In genomic region chr7:23242935-23243334, GRCh38 we compare ENCODE assay signal across 29 cellular contexts. TPM values are rescaled to one million over a fixed set of nuclear protein-coding genes. Genes with fewer than 3 reads are reported as not detected.
DNase-seq lines count a peak whose midpoint lies in the region; TF ChIP-seq lines count a peak whose summit lies in the region.
"Had no signal": no experiment of that assay in that cellular context is flagged by ENCODE, and none has a peak within 500 bp of the region (broad histone marks: within the 10 kb centered on the region; RNA-seq: fewer than 3 reads in every experiment).

No MANE protein-coding gene starts in this region.

- TF ChIP-seq POLR2A in esophagus muscularis mucosa (IDR thresholded peaks at IDR 0.05; ENCODE audit: low read depth) = no peak

- no peaks in the 10 kb centered on the region for H3K36me3 Mint-ChIP-seq in CD14-positive monocyte
- no peaks in the 10 kb centered on the region for H3K36me3 Mint-ChIP-seq in progenitor cell of endocrine pancreas (ENCODE audit: insufficient read depth)
- peaks cover 0 to 6% of the 10 kb centered on the region in 2 donors for H3K36me3 Mint-ChIP-seq in CD4-positive, alpha-beta memory T cell
- H3K36me3 Mint-ChIP-seq in activated CD4-positive, alpha-beta memory T cell treated with anti-CD3 and anti-CD28 coated beads, Interleukin-2, amount 10 ng/mL, durations not matched to agents 7 days and 5 days (ENCODE audit: low read depth) = no peaks in the 10 kb centered on the region
- H3K36me3 Mint-ChIP-seq: mesothelial cell of epicardium had no signal

- H3K9me3 Mint-ChIP-seq in CD14-positive monocyte = no peaks in the 10 kb centered on the region
- no peaks in the 10 kb centered on the region for H3K9me3 Mint-ChIP-seq in progenitor cell of endocrine pancreas (ENCODE audit: low read depth)
- peaks cover 0 to under 1% (median 0%) of the 10 kb centered on the region in 8 donors for H3K9me3 Mint-ChIP-seq in CD4-positive, alpha-beta memory T cell
- H3K9me3 Mint-ChIP-seq in activated CD4-positive, alpha-beta memory T cell treated with anti-CD3 and anti-CD28 coated beads, Interleukin-2, amount 10 ng/mL, durations not matched to agents 7 days and 5 days = no peaks in the 10 kb centered on the region
- H3K9me3 Mint-ChIP-seq: activated naive CD8-positive, alpha-beta T cell treated with anti-CD3 and anti-CD28 coated beads, Interleukin-2, amount 50 U/mL, for 24 hours; mesothelial cell of epicardium; naive thymus-derived CD4-positive, alpha-beta T cell; T-helper 2 cell treated with Interferon-gamma antibody and Interleukin-4, amounts not matched to agents 5 μg/mL and 100 μg/mL, for 36 hours had no signal

- H3K27ac Mint-ChIP-seq in CD14-positive monocyte (peak overlapping the region in 5 of 7 donors; percentile 46 to 86 (median 72)), progenitor cell of endocrine pancreas (peak overlapping the region; percentile 83)
- H3K27ac Mint-ChIP-seq in CD4-positive, alpha-beta memory T cell = no peak overlapping the region
- H3K27ac Mint-ChIP-seq in activated CD4-positive, alpha-beta memory T cell treated with anti-CD3 and anti-CD28 coated beads, Interleukin-2, amount 10 ng/mL, durations not matched to agents 7 days and 5 days = no peak overlapping the region
- H3K27ac Mint-ChIP-seq: activated CD4-positive, alpha-beta T cell treated with anti-CD3 and anti-CD28 coated beads for 36 hours; activated naive CD8-positive, alpha-beta T cell treated with anti-CD3 and anti-CD28 coated beads, Interleukin-2, amount 50 U/mL, for 24 hours; mesothelial cell of epicardium; naive thymus-derived CD4-positive, alpha-beta T cell; T-helper 2 cell treated with Interferon-gamma antibody and Interleukin-4, amounts not matched to agents 5 μg/mL and 100 μg/mL, for 36 hours had no signal

- no peak overlapping the region for H3K9ac ChIP-seq in MM.1S (ENCODE audit: low read length)
- H3K9ac ChIP-seq: BLaER1 treated with 17β-estradiol and CSF1 and Interleukin-3, amounts not matched to agents 10 nM and 100 nM had no signal

- TF ChIP-seq CTCF in CD14-positive monocyte (IDR thresholded peaks at IDR 0.05) = no peak
- no peak for TF ChIP-seq CTCF in MM.1S (IDR thresholded peaks at IDR 0.05; ENCODE audit: low read length)
- TF ChIP-seq CTCF in esophagus muscularis mucosa (IDR thresholded peaks at IDR 0.05) = no peak
- TF ChIP-seq CTCF in progenitor cell of endocrine pancreas (IDR thresholded peaks at IDR 0.05; ENCODE audit: unreplicated experiment) = no peak

- H3K27me3 ChIP-seq in MM.1S (replicated peaks; ENCODE audit: insufficient read depth, low read length) (no peaks in the 10 kb centered on the region), esophagus muscularis mucosa (peaks cover 0 to 9% (median under 1%) of the 10 kb centered on the region in 4 donors)
- peaks cover 11% of the 10 kb centered on the region for H3K27me3 ChIP-seq in CD4-positive, alpha-beta memory T cell (ENCODE audit: insufficient read depth, low read length)
- H3K27me3 ChIP-seq: foreskin keratinocyte had no signal

- TF ChIP-seq EP300 in esophagus muscularis mucosa (IDR thresholded peaks at IDR 0.05) = no peak

- H4K20me1 ChIP-seq in MM.1S (ENCODE audit: insufficient read depth, low read length) = no peaks in the 10 kb centered on the region
- H4K20me1 ChIP-seq: BLaER1 treated with 17β-estradiol and CSF1 and Interleukin-3, amounts not matched to agents 10 nM and 100 nM had no signal

- H3K9me3 ChIP-seq in MM.1S (replicated peaks; ENCODE audit: insufficient read depth, low read length) (no peaks in the 10 kb centered on the region), esophagus muscularis mucosa (no peaks in the 10 kb centered on the region)
- H3K9me3 ChIP-seq in CD4-positive, alpha-beta memory T cell (ENCODE audit: control insufficient read depth in 1 of 2, low read length in 2 of 2) = no peaks in the 10 kb centered on the region
- H3K9me3 ChIP-seq: body of pancreas, Caco-2, spleen had no signal

- H3K9me2 ChIP-seq in MM.1S (replicated peaks; ENCODE audit: insufficient read depth, low read length) = no peaks in the 10 kb centered on the region

- H3K36me3 ChIP-seq in MM.1S (replicated peaks; ENCODE audit: insufficient read depth, low read length) (no peaks in the 10 kb centered on the region), esophagus muscularis mucosa (no peaks in the 10 kb centered on the region)
- H3K36me3 ChIP-seq in CD4-positive, alpha-beta memory T cell (ENCODE audit: insufficient read depth, low read length) = no peaks in the 10 kb centered on the region
- H3K36me3 ChIP-seq: BLaER1 treated with 17β-estradiol and CSF1 and Interleukin-3, amounts not matched to agents 10 nM and 100 nM; spleen had no signal

- H3K4me3 ChIP-seq in MM.1S (ENCODE audit: low read length) (no peak overlapping the region), esophagus muscularis mucosa (no peak overlapping the region)
- H3K4me3 ChIP-seq in CD4-positive, alpha-beta memory T cell (ENCODE audit: low read length in 2 of 2) = no peak overlapping the region
- H3K4me3 ChIP-seq: BLaER1 treated with 17β-estradiol and CSF1 and Interleukin-3, amounts not matched to agents 10 nM and 100 nM; body of pancreas; hepatocyte; spleen had no signal

- H3K4me3 Mint-ChIP-seq in CD14-positive monocyte (no peak overlapping the region), progenitor cell of endocrine pancreas (ENCODE audit: low read depth) (no peak overlapping the region)
- H3K4me3 Mint-ChIP-seq in CD4-positive, alpha-beta memory T cell = no peak overlapping the region
- no peak overlapping the region for H3K4me3 Mint-ChIP-seq in activated CD4-positive, alpha-beta memory T cell treated with anti-CD3 and anti-CD28 coated beads, Interleukin-2, amount 10 ng/mL, durations not matched to agents 7 days and 5 days
- H3K4me3 Mint-ChIP-seq: activated CD4-positive, alpha-beta T cell treated with anti-CD3 and anti-CD28 coated beads for 36 hours; activated naive CD8-positive, alpha-beta T cell treated with anti-CD3 and anti-CD28 coated beads, Interleukin-2, amount 50 U/mL, for 24 hours; mesothelial cell of epicardium; naive thymus-derived CD4-positive, alpha-beta T cell; T-helper 2 cell treated with Interferon-gamma antibody and Interleukin-4, amounts not matched to agents 5 μg/mL and 100 μg/mL, for 36 hours had no signal

- DNase-seq in CD14-positive monocyte (ENCODE audit: low spot score) (no peak), MM.1S (no peak), esophagus muscularis mucosa (ENCODE audit: extremely low spot score) (peak; percentile 70), progenitor cell of endocrine pancreas (ENCODE audit: low spot score, unreplicated experiment) (no peak), kidney glomerular epithelial cell (lab: John Stamatoyannopoulos, UW) (no peak), NCI-H2171 (lab: John Stamatoyannopoulos, UW) (no peak)
- no peak for DNase-seq in CD4-positive, alpha-beta memory T cell
- no peak for DNase-seq in activated CD4-positive, alpha-beta memory T cell treated with anti-CD3 and anti-CD28 coated beads, Interleukin-2, amount 10 ng/mL, durations not matched to agents 7 days and 5 days
- DNase-seq: activated CD4-positive, alpha-beta T cell treated with anti-CD3 and anti-CD28 coated beads for 36 hours; activated CD8-positive, alpha-beta memory T cell treated with anti-CD3 and anti-CD28 coated beads for 24 hours; activated gamma-delta T cell; activated naive CD8-positive, alpha-beta T cell treated with anti-CD3 and anti-CD28 coated beads, Interleukin-2, amount 50 U/mL, for 24 hours; body of pancreas; Caco-2; DMS79 treated with DMSO at 0.1 percent for 48 hours; GF-D8; naive thymus-derived CD4-positive, alpha-beta T cell; NCI-H146; NCI-H2107; NCI-H510A; NK-92 treated with Interleukin-12 subunit alpha and Interleukin-12 subunit beta, amount 100 ng/mL, for 24 hours; PC-3; SHP77; spleen had no signal

- peaks cover 12% of the 10 kb centered on the region; the same call in 1 of the 2 replicates for H3F3A ChIP-seq in MM.1S (ENCODE audit: insufficient read depth, low read length)

- H3K4me1 Mint-ChIP-seq in CD14-positive monocyte (peaks cover 24% of the 10 kb centered on the region), progenitor cell of endocrine pancreas (ENCODE audit: low read depth) (no peaks in the 10 kb centered on the region)
- H3K4me1 Mint-ChIP-seq in CD4-positive, alpha-beta memory T cell = peaks cover 0 to 2% (median under 1%) of the 10 kb centered on the region in 4 donors
- H3K4me1 Mint-ChIP-seq in activated CD4-positive, alpha-beta memory T cell treated with anti-CD3 and anti-CD28 coated beads, Interleukin-2, amount 10 ng/mL, durations not matched to agents 7 days and 5 days = peaks cover under 1% of the 10 kb centered on the region

- H3K27me3 Mint-ChIP-seq in CD14-positive monocyte (ENCODE audit: low read depth in 3 of 3) (peaks cover 2 to 6% (median 2%) of the 10 kb centered on the region in 3 donors), progenitor cell of endocrine pancreas (peaks cover 23% of the 10 kb centered on the region)
- peaks cover 22 to 23% of the 10 kb centered on the region in 2 donors for H3K27me3 Mint-ChIP-seq in CD4-positive, alpha-beta memory T cell
- H3K27me3 Mint-ChIP-seq in activated CD4-positive, alpha-beta memory T cell treated with anti-CD3 and anti-CD28 coated beads, Interleukin-2, amount 10 ng/mL, durations not matched to agents 7 days and 5 days = peaks cover 38% of the 10 kb centered on the region

- intact Hi-C loops in CD14-positive monocyte (cut with micrococcal nuclease) (loop anchor here in 1 of 2 donors (5.0 to 10.0 kb wide), 2 partner anchors 36 to 58 kb away; partner anchors contain the start of gene NUP42), esophagus muscularis mucosa (cut with DNase I) (no loop called here)
- intact Hi-C loops in CD4-positive, alpha-beta memory T cell (cut with micrococcal nuclease) = no loop called here

- H3K4me2 ChIP-seq in MM.1S (ENCODE audit: low read depth, low read length) = peak overlapping the region; percentile 18
- H3K4me2 ChIP-seq: BLaER1 treated with 17β-estradiol and CSF1 and Interleukin-3, amounts not matched to agents 10 nM and 100 nM; hepatocyte had no signal

- H2AFZ ChIP-seq in MM.1S (ENCODE audit: low read length) = peak overlapping the region; percentile 69; the same call in 1 of the 2 replicates
- H2AFZ ChIP-seq: hepatocyte had no signal

- CTCF ChIA-PET in CD4-positive, alpha-beta memory T cell (lab: Charles Lee; ENCODE audit: partially characterized antibody) = interaction anchor here (0.9 to 1.5 kb wide), 2 partner anchors 26 to 30 kb away, joined by 3 read pairs; no protein-coding TSS in a partner anchor
- CTCF ChIA-PET in activated CD4-positive, alpha-beta memory T cell treated with anti-CD3 and anti-CD28 coated beads, Interleukin-2, amount 10 ng/mL, durations not matched to agents 7 days and 5 days (lab: Charles Lee) = interaction anchor here (0.7 to 1.3 kb wide), 2 partner anchors 19 to 254 kb away, joined by 3 read pairs; no protein-coding TSS in a partner anchor

- POLR2A ChIA-PET in CD4-positive, alpha-beta memory T cell (lab: Charles Lee; ENCODE audit: partially characterized antibody) = no interaction called here
- POLR2A ChIA-PET in activated CD4-positive, alpha-beta memory T cell treated with anti-CD3 and anti-CD28 coated beads, Interleukin-2, amount 10 ng/mL, durations not matched to agents 7 days and 5 days (lab: Charles Lee) = no interaction called here

- WGBS in esophagus muscularis mucosa = 69% methylated on average over 4 of the region's 4 CpGs

- H3K27ac ChIP-seq in MM.1S (ENCODE audit: low read length) (peak overlapping the region; percentile 58; the same call in 1 of the 2 replicates), esophagus muscularis mucosa (replicated peaks in 1 of 4) (peak overlapping the region in 2 of 4 donors; percentile 1 to 11)
- H3K27ac ChIP-seq in CD4-positive, alpha-beta memory T cell (ENCODE audit: low read depth, low read length) = no peak overlapping the region
- H3K27ac ChIP-seq: BLaER1 treated with 17β-estradiol and CSF1 and Interleukin-3, amounts not matched to agents 10 nM and 100 nM; body of pancreas; foreskin keratinocyte; hepatocyte; spleen had no signal

- H3K4me1 ChIP-seq in MM.1S (ENCODE audit: low read length) (peaks cover 14% of the 10 kb centered on the region), esophagus muscularis mucosa (peaks cover 7 to 16% (median 13%) of the 10 kb centered on the region in 4 donors)
- peaks cover 3% of the 10 kb centered on the region for H3K4me1 ChIP-seq in CD4-positive, alpha-beta memory T cell (ENCODE audit: insufficient read depth, low read length)
- H3K4me1 ChIP-seq: body of pancreas, Caco-2 had no signal

- H3K79me2 ChIP-seq in MM.1S (ENCODE audit: low read length) = no peaks in the 10 kb centered on the region
- H3K79me2 ChIP-seq: hepatocyte had no signal

RNA-seq across cellular contexts. Expression of gene GPNMB, which starts 3.6 kb away (rescaled TPM):
- polyA plus RNA-seq in CD14-positive monocyte = 1 to 10 TPM; 1.3 to 1.5 TPM
- total RNA-seq in esophagus muscularis mucosa (10 to 100 TPM; 46.1 to 94.9 (median 60.7) TPM), progenitor cell of endocrine pancreas (0.98 and 1.4 TPM in 2 replicates)
- total RNA-seq in CD4-positive, alpha-beta memory T cell = 10 to 100 TPM; 32.5 to 36.6 TPM
- polyA plus RNA-seq in CD4-positive, alpha-beta memory T cell = not detected
- total RNA-seq in activated CD4-positive, alpha-beta memory T cell treated with anti-CD3 and anti-CD28 coated beads, Interleukin-2, amount 10 ng/mL, durations not matched to agents 7 days and 5 days = under 1 TPM; 0.28 to 0.38 TPM
- polyA plus RNA-seq: naive thymus-derived CD4-positive, alpha-beta T cell had no signal

RNA-seq across cellular contexts. Expression of gene MALSU1, which starts 56.2 kb away (rescaled TPM):
- 10 to 100 TPM; 41.4 to 41.5 TPM for polyA plus RNA-seq in CD14-positive monocyte
- total RNA-seq in esophagus muscularis mucosa = 10 to 100 TPM; 39.0 to 74.2 (median 63.3) TPM
- total RNA-seq in progenitor cell of endocrine pancreas = 47.2 and 50.4 TPM in 2 replicates
- total RNA-seq in CD4-positive, alpha-beta memory T cell = 10 to 100 TPM; 39.3 to 46.5 TPM
- polyA plus RNA-seq in CD4-positive, alpha-beta memory T cell = 10 to 100 TPM; 56.0 to 82.5 TPM
- 10 to 100 TPM; 49.8 to 51.8 TPM for total RNA-seq in activated CD4-positive, alpha-beta memory T cell treated with anti-CD3 and anti-CD28 coated beads, Interleukin-2, amount 10 ng/mL, durations not matched to agents 7 days and 5 days

Comparison
In these comparisons a context has a peak if more than half of its experiments do, and no peak if none do; other contexts are left out.
1. H3K27ac Mint-ChIP-seq: peak in CD14-positive monocyte (5 of 7) and progenitor cell of endocrine pancreas (single experiment); none in CD4-positive, alpha-beta memory T cell (0 of 7) and activated CD4-positive, alpha-beta memory T cell treated with anti-CD3 and anti-CD28 coated beads, Interleukin-2, amount 10 ng/mL, durations not matched to agents 7 days and 5 days (single experiment).
2. RNA of gene GPNMB, which starts 3.6 kb away (total RNA-seq): 46.1 to 94.9 TPM in esophagus muscularis mucosa and 32.5 to 36.6 TPM in CD4-positive, alpha-beta memory T cell; 0.98 to 1.4 TPM in progenitor cell of endocrine pancreas and 0.28 to 0.38 TPM in activated CD4-positive, alpha-beta memory T cell treated with anti-CD3 and anti-CD28 coated beads, Interleukin-2, amount 10 ng/mL, durations not matched to agents 7 days and 5 days; every median in the first group is over 10 times any median in the second.